19 cellular contexts compared by ENCODE assay signal in the genomic region with DNA sequence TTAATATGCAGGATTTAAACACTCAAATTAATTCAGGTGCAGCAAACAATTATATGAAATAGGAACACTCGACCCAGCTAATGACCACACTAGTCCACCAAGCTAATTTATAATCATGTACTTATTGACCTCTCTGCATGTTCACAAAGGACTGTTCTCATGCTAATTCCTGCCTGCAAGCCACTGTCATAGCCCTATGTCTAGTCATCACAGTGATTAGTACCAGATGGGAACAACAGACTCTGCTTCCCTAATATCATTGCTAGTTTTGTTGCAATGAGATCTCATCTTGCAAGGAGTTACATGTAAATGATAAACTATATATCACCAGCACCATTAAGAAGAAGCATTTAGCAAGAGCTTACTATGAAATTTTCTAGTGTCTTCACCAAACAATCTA.
DNase-seq lines count a peak whose midpoint lies in the region; ATAC-seq and TF ChIP-seq lines count a peak whose summit lies in the region.
"Had no signal": no experiment of that assay in that cellular context is flagged by ENCODE, and none has a peak within 500 bp of the region (broad histone marks: within the 10 kb centered on the region; RNA-seq: fewer than 3 reads in every experiment).

No MANE protein-coding gene starts in this region.

- no peak overlapping the region for H3K27ac ChIP-seq in iPS-18a (ENCODE audit: low read length)
- H3K27ac ChIP-seq in tibial artery: no peak overlapping the region
- H3K27ac ChIP-seq: body of pancreas, epithelial cell of prostate, hepatocyte, stomach, uterus had no signal

- H3K27me3 Mint-ChIP-seq in WTC11 (ENCODE audit: low read depth): no peaks in the 10 kb centered on the region
- no peaks in the 10 kb centered on the region for H3K27me3 Mint-ChIP-seq in activated CD4-positive, alpha-beta memory T cell treated with anti-CD3 and anti-CD28 coated beads for 36 hours

- H3K36me3 ChIP-seq in BE2C: no peaks in the 10 kb centered on the region
- no peaks in the 10 kb centered on the region for H3K36me3 ChIP-seq in iPS-18a (ENCODE audit: control insufficient read depth, low read depth, low read length)
- no peaks in the 10 kb centered on the region for H3K36me3 ChIP-seq in tibial artery
- H3K36me3 ChIP-seq: stomach, uterus had no signal

- H3K9ac ChIP-seq in iPS-18a (ENCODE audit: low read length): no peak overlapping the region

- peaks cover 12% of the 10 kb centered on the region for H3K4me1 Mint-ChIP-seq in WTC11
- H3K4me1 Mint-ChIP-seq in activated CD4-positive, alpha-beta memory T cell treated with anti-CD3 and anti-CD28 coated beads for 36 hours (ENCODE audit: low read depth): no peaks in the 10 kb centered on the region

- H3K4me1 ChIP-seq in BE2C (peaks cover 31% of the 10 kb centered on the region), iPS-18a (ENCODE audit: control insufficient read depth, low read depth, low read length) (peaks cover 6% of the 10 kb centered on the region), tibial artery (no peaks in the 10 kb centered on the region)
- H3K4me1 ChIP-seq: body of pancreas, uterus had no signal

- POLR2A ChIA-PET in WTC11 (lab: Charles Lee): no interaction called here
- POLR2A ChIA-PET in activated CD4-positive, alpha-beta memory T cell treated with anti-CD3 and anti-CD28 coated beads for 36 hours (lab: Charles Lee): no interaction called here

- intact Hi-C loops in activated CD4-positive, alpha-beta memory T cell treated with anti-CD3 and anti-CD28 coated beads for 36 hours (cut with micrococcal nuclease): no loop called here
- intact Hi-C loops in tibial artery (cut with DNase I; ENCODE audit: low total_unique reads): no loop called here

- CTCF ChIA-PET in WTC11 (lab: Charles Lee): no interaction called here
- CTCF ChIA-PET in activated CD4-positive, alpha-beta memory T cell treated with anti-CD3 and anti-CD28 coated beads for 36 hours (lab: Charles Lee): interaction anchor here (0.6 kb wide), 1 partner anchor 388 kb away, joined by 3 read pairs; no protein-coding TSS in a partner anchor

- no peak overlapping the region for H3K4me3 ChIP-seq in BE2C (ENCODE audit: low read depth, low read length)
- peak overlapping the region; percentile 22 for H3K4me3 ChIP-seq in iPS-18a (ENCODE audit: low read length)
- no peak overlapping the region for H3K4me3 ChIP-seq in tibial artery
- H3K4me3 ChIP-seq: body of pancreas, hepatocyte, stomach, uterus had no signal

- DNase-seq in BE2C: peak; percentile 45
- DNase-seq in HS-5 (ENCODE audit: low read depth): peak; percentile 16
- DNase-seq in WTC11 (ENCODE audit: low spot score): no peak
- no peak for DNase-seq in CD1c-positive myeloid dendritic cell (ENCODE audit: extremely low spot score)
- no peak for DNase-seq in activated CD4-positive, alpha-beta memory T cell treated with anti-CD3 and anti-CD28 coated beads for 36 hours
- no peak for DNase-seq in tibial artery
- DNase-seq: activated naive CD4-positive, alpha-beta T cell treated with anti-CD3 and anti-CD28 coated beads for 36 hours; body of pancreas; cortex of kidney; DMS153; midbrain; NCI-H1048; NCI-H226; stomach; uterus had no signal

- no peaks in the 10 kb centered on the region for H3K36me3 Mint-ChIP-seq in WTC11
- no peaks in the 10 kb centered on the region for H3K36me3 Mint-ChIP-seq in activated CD4-positive, alpha-beta memory T cell treated with anti-CD3 and anti-CD28 coated beads for 36 hours

- no peak overlapping the region for H3K4me3 Mint-ChIP-seq in WTC11
- H3K4me3 Mint-ChIP-seq in activated CD4-positive, alpha-beta memory T cell treated with anti-CD3 and anti-CD28 coated beads for 36 hours: no peak overlapping the region
- H3K4me3 Mint-ChIP-seq: activated naive CD4-positive, alpha-beta T cell treated with anti-CD3 and anti-CD28 coated beads for 36 hours had no signal

- H3K27me3 ChIP-seq in BE2C (no peaks in the 10 kb centered on the region), iPS-18a (ENCODE audit: control insufficient read depth, insufficient read depth, low read length) (no peaks in the 10 kb centered on the region), tibial artery (no peaks in the 10 kb centered on the region)
- H3K27me3 ChIP-seq: body of pancreas, hepatocyte, stomach, uterus had no signal

- no peak overlapping the region for H3K27ac Mint-ChIP-seq in WTC11
- H3K27ac Mint-ChIP-seq in activated CD4-positive, alpha-beta memory T cell treated with anti-CD3 and anti-CD28 coated beads for 36 hours: no peak overlapping the region
- H3K27ac Mint-ChIP-seq: activated naive CD4-positive, alpha-beta T cell treated with anti-CD3 and anti-CD28 coated beads for 36 hours had no signal

- H3K9me3 Mint-ChIP-seq in WTC11: peaks cover 4% of the 10 kb centered on the region; the same call in 1 of the 2 replicates
- peaks cover 7% of the 10 kb centered on the region for H3K9me3 Mint-ChIP-seq in activated CD4-positive, alpha-beta memory T cell treated with anti-CD3 and anti-CD28 coated beads for 36 hours

- H3K9me3 ChIP-seq in BE2C (no peaks in the 10 kb centered on the region), iPS-18a (ENCODE audit: control insufficient read depth, low read depth, low read length) (no peaks in the 10 kb centered on the region), tibial artery (peaks cover 0 to 4% (median 0%) of the 10 kb centered on the region in 3 donors)
- H3K9me3 ChIP-seq: body of pancreas, stomach, uterus had no signal

- no peak for TF ChIP-seq CTCF in BE2C (IDR thresholded peaks at IDR 0.05; ENCODE audit: low read depth, low read length)
- TF ChIP-seq CTCF in WTC11 (IDR thresholded peaks at IDR 0.05): no peak
- TF ChIP-seq CTCF in tibial artery (IDR thresholded peaks at IDR 0.05): no peak

- ATAC-seq in WTC11: peak; percentile 59
- ATAC-seq in HG02852 (IDR thresholded peaks at IDR 0.05; ENCODE audit: unreplicated experiment): no peak
- ATAC-seq: body of pancreas had no signal

TF ChIP-seq in WTC11, 78 proteins besides CTCF, POLR2A, EP300 and RAD21:
- TF ChIP-seq TEAD4 (CRISPR knock-in tag; IDR thresholded peaks at IDR 0.05) (no peak), ATF6 (CRISPR knock-in tag; IDR thresholded peaks at IDR 0.05) (no peak), ZBTB21 (CRISPR knock-in tag; IDR thresholded peaks at IDR 0.05; ENCODE audit: borderline replicate concordance) (no peak), E2F4 (CRISPR knock-in tag; IDR thresholded peaks at IDR 0.05; ENCODE audit: borderline replicate concordance, low read depth) (no peak)

Comparison
In these comparisons a context has a peak if more than half of its experiments do, and no peak if none do; other contexts are left out.
1. DNase-seq: peak in BE2C (single experiment) and HS-5 (single experiment); none in WTC11 (single experiment), CD1c-positive myeloid dendritic cell (single experiment), activated CD4-positive, alpha-beta memory T cell treated with anti-CD3 and anti-CD28 coated beads for 36 hours (single experiment) and tibial artery (0 of 2).